ENCODE assay signal across 8 cellular contexts in genomic region chr21:31554511-31555022, GRCh38.
DNase-seq lines count a peak whose midpoint lies in the region; ATAC-seq and TF ChIP-seq lines count a peak whose summit lies in the region.

No MANE protein-coding gene starts in this region.

- intact Hi-C loops in activated CD4-positive, alpha-beta T cell treated with anti-CD3 and anti-CD28 coated beads, Interleukin-2, amount 10 ng/mL, durations not matched to agents 24 days and 14 days (cut with micrococcal nuclease), result loop anchor here (1.0 to 10.0 kb wide), 10 partner anchors 45 to 836 kb away; partner anchors contain the start of genes KRTAP21-3 and SOD1
- intact Hi-C loops in head of caudate nucleus (cut with DNase I), result no loop called here
- intact Hi-C loops in testis (cut with DNase I; ENCODE audit: low total_unique reads), result no loop called here
- intact Hi-C loops in left cardiac atrium (cut with DNase I), result no loop called here

- peak overlapping the region; percentile 77 to 87 for H3K27ac ChIP-seq in testis

- no peak for TF ChIP-seq CTCF in testis (IDR thresholded peaks at IDR 0.05)

- H3K36me3 Mint-ChIP-seq in activated CD4-positive, alpha-beta T cell treated with anti-CD3 and anti-CD28 coated beads, Interleukin-2, amount 10 ng/mL, durations not matched to agents 24 days and 14 days (ENCODE audit: low read depth), result peaks cover 4% of the 10 kb centered on the region

- H3K9me3 ChIP-seq in testis, result no peaks in the 10 kb centered on the region

- no peak overlapping the region for H3K4me3 ChIP-seq in testis

- WGBS in testis, 2 donors, result 31 to 49% methylated on average over 7 of the region's 7 CpGs

- no peak overlapping the region for H3K27ac Mint-ChIP-seq in activated CD4-positive, alpha-beta T cell treated with anti-CD3 and anti-CD28 coated beads, Interleukin-2, amount 10 ng/mL, durations not matched to agents 24 days and 14 days

- no peaks in the 10 kb centered on the region for H3K27me3 ChIP-seq in testis

- H3K4me3 Mint-ChIP-seq in activated CD4-positive, alpha-beta T cell treated with anti-CD3 and anti-CD28 coated beads, Interleukin-2, amount 10 ng/mL, durations not matched to agents 24 days and 14 days, result no peak overlapping the region

- peaks cover 43% of the 10 kb centered on the region for H3K27me3 Mint-ChIP-seq in activated CD4-positive, alpha-beta T cell treated with anti-CD3 and anti-CD28 coated beads, Interleukin-2, amount 10 ng/mL, durations not matched to agents 24 days and 14 days

- H3K36me3 ChIP-seq in testis (ENCODE audit: low read depth, missing control alignments), result no peaks in the 10 kb centered on the region

- peaks cover 41% of the 10 kb centered on the region for H3K4me1 Mint-ChIP-seq in activated CD4-positive, alpha-beta T cell treated with anti-CD3 and anti-CD28 coated beads, Interleukin-2, amount 10 ng/mL, durations not matched to agents 24 days and 14 days

- ATAC-seq in GM18870 (IDR thresholded peaks at IDR 0.05; ENCODE audit: unreplicated experiment), result peak; percentile 86
- peak; percentile 28 for ATAC-seq in HG02981 (IDR thresholded peaks at IDR 0.05; ENCODE audit: unreplicated experiment)
- no peak for ATAC-seq in left cardiac atrium

- peaks cover 32% of the 10 kb centered on the region for H3K4me1 ChIP-seq in testis

- no peaks in the 10 kb centered on the region for H3K9me3 Mint-ChIP-seq in activated CD4-positive, alpha-beta T cell treated with anti-CD3 and anti-CD28 coated beads, Interleukin-2, amount 10 ng/mL, durations not matched to agents 24 days and 14 days

- no peak for TF ChIP-seq POLR2A in testis (IDR thresholded peaks at IDR 0.05)

- peak; percentile 81 for DNase-seq in activated CD4-positive, alpha-beta T cell treated with anti-CD3 and anti-CD28 coated beads, Interleukin-2, amount 10 ng/mL, durations not matched to agents 24 days and 14 days
- DNase-seq in head of caudate nucleus, result peak in 32 of 42 donors; percentile 6 to 71 (median 29)
- DNase-seq in testis, result peak; percentile 70
- no peak for DNase-seq in NCI-H187 treated with DMSO at 0.1 percent for 48 hours (lab: John Stamatoyannopoulos, UW)
- DNase-seq in RKO (ENCODE audit: low spot score), result no peak
- DNase-seq in left cardiac atrium, result no peak

Comparison
In these comparisons a context has a peak if more than half of its experiments do, and no peak if none do; other contexts are left out.
1. ATAC-seq: peak in GM18870 (single experiment) and HG02981 (single experiment); none in left cardiac atrium (0 of 2).
2. DNase-seq: peak in activated CD4-positive, alpha-beta T cell treated with anti-CD3 and anti-CD28 coated beads, Interleukin-2, amount 10 ng/mL, durations not matched to agents 24 days and 14 days (single experiment), head of caudate nucleus (32 of 42) and testis (single experiment); none in NCI-H187 treated with DMSO at 0.1 percent for 48 hours (single experiment), RKO (single experiment) and left cardiac atrium (single experiment).